17 cellular contexts compared by ENCODE assay signal in the genomic region with DNA sequence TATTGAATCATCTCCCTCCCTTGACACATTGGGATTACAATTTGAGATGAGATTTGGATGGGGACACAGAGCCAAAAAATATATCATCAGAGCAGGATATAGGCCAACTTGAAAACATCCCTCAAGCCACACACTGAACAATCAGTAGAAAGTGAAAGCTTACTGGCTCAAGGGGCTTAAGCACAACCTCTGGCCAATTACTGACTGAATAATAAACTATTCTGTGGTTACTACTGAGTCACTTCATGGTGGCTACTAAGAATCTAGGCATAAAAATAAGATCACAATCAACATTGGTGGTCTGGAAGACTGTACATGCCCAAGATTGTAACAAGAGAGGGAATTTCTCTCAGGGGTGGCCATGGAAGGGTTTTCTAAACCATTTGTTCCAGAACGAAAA. TPM values are rescaled to one million over a fixed set of nuclear protein-coding genes. Genes with fewer than 3 reads are reported as not detected.
A peak's percentile ranks its signal among the peaks of the same experiment; 100 is the strongest.
DNase-seq lines count a peak whose midpoint lies in the region; ATAC-seq and TF ChIP-seq lines count a peak whose summit lies in the region.
"Had no signal": no experiment of that assay in that cellular context is flagged by ENCODE, and none has a peak within 500 bp of the region (broad histone marks: within the 10 kb centered on the region; RNA-seq: fewer than 3 reads in every experiment).

No MANE protein-coding gene starts in this region.

- POLR2A ChIA-PET in HEK293T (lab: Yijun Ruan, JAX): no interaction called here

- DNase-seq in T-helper 17 cell: no peak
- DNase-seq in renal cortical epithelial cell (ENCODE audit: low read depth): peak; percentile 47
- no peak for DNase-seq in NCI-H226
- DNase-seq in HEK293T (ENCODE audit: extremely low spot score): no peak
- DNase-seq in C1 segment of cervical spinal cord (lab: John Stamatoyannopoulos, UW): no peak
- DNase-seq: activated CD4-positive, CD25-positive, alpha-beta regulatory T cell; left ventricle myocardium superior; MM.1S; right cardiac atrium; SK-N-SH; stimulated activated CD4-positive, alpha-beta T cell treated with anti-CD3 and anti-CD28 coated beads, Interleukin-4, amount 100 ng/mL, for 1 hour; stomach had no signal

- H3K9me3 ChIP-seq in T-helper 17 cell (ENCODE audit: control insufficient read depth, low read length, poor library complexity, severe bottlenecking): no peaks in the 10 kb centered on the region
- H3K9me3 ChIP-seq: SK-N-SH had no signal

- no peaks in the 10 kb centered on the region for H3K27me3 Mint-ChIP-seq in T-helper 17 cell

- peaks cover 8% of the 10 kb centered on the region for H3K4me1 Mint-ChIP-seq in T-helper 17 cell
- H3K4me1 Mint-ChIP-seq: neural progenitor cell had no signal

- no peaks in the 10 kb centered on the region for H3K36me3 Mint-ChIP-seq in T-helper 17 cell (ENCODE audit: low read depth)
- H3K36me3 Mint-ChIP-seq: neural progenitor cell had no signal

- CTCF ChIA-PET in HEK293T (lab: Yijun Ruan, JAX): no interaction called here

- peak; percentile 61 for ATAC-seq in GM18508 (IDR thresholded peaks at IDR 0.05; ENCODE audit: insufficient read depth, unreplicated experiment)
- peak; percentile 69 for ATAC-seq in GM21825 (IDR thresholded peaks at IDR 0.05; ENCODE audit: unreplicated experiment)
- ATAC-seq in T-helper 17 cell: no peak
- no peak for ATAC-seq in HG03039 (IDR thresholded peaks at IDR 0.05; ENCODE audit: unreplicated experiment)
- ATAC-seq: esophagus mucosa, left ventricle myocardium superior, right cardiac atrium had no signal

- peak overlapping the region; percentile 37 for H3K27ac Mint-ChIP-seq in T-helper 17 cell
- H3K27ac Mint-ChIP-seq: neural progenitor cell had no signal

- H3K4me3 Mint-ChIP-seq in T-helper 17 cell: no peak overlapping the region
- H3K4me3 Mint-ChIP-seq: neural progenitor cell had no signal

TF ChIP-seq in HEK293T, 16 proteins besides CTCF, POLR2A, EP300 and RAD21:
- TF ChIP-seq SUZ12 (IDR thresholded peaks at IDR 0.05) (no peak), HDGF (IDR thresholded peaks at IDR 0.05; ENCODE audit: borderline replicate concordance) (no peak), CTBP1 (IDR thresholded peaks at IDR 0.05; ENCODE audit: borderline replicate concordance) (no peak), SP1 (IDR thresholded peaks at IDR 0.05) (no peak), BHLHE40 (IDR thresholded peaks at IDR 0.05; ENCODE audit: borderline replicate concordance) (no peak), TARDBP (IDR thresholded peaks at IDR 0.05) (no peak), FOXM1 (IDR thresholded peaks at IDR 0.05; ENCODE audit: borderline replicate concordance) (no peak), L3MBTL2 (conservative IDR thresholded peaks at IDR 0.05) (no peak), NFRKB (IDR thresholded peaks at IDR 0.05) (no peak), ARNT (IDR thresholded peaks at IDR 0.05) (no peak), LEF1 (IDR thresholded peaks at IDR 0.05; ENCODE audit: borderline replicate concordance) (no peak), ZNF384 (IDR thresholded peaks at IDR 0.05) (no peak)

RNA-seq across cellular contexts. Expression of a gene that starts 27.4 kb away (rescaled TPM):
- total RNA-seq in T-helper 17 cell: 10 to 100 TPM; 34.5 to 41.2 TPM
- under 0.01 TPM in 1 of 2 replicates, not detected in the other for total RNA-seq in renal cortical epithelial cell

Comparison
In these comparisons a context has a peak if more than half of its experiments do, and no peak if none do; other contexts are left out.
1. ATAC-seq: peak in GM18508 (single experiment) and GM21825 (single experiment); none in T-helper 17 cell (single experiment) and HG03039 (single experiment).
2. RNA of a gene that starts 27.4 kb away (total RNA-seq): 34.5 to 41.2 TPM in T-helper 17 cell; under 0.01 TPM in renal cortical epithelial cell; every median in the first group is over 10 times any median in the second.